17 cellular contexts compared by ENCODE assay signal in the genomic region with DNA sequence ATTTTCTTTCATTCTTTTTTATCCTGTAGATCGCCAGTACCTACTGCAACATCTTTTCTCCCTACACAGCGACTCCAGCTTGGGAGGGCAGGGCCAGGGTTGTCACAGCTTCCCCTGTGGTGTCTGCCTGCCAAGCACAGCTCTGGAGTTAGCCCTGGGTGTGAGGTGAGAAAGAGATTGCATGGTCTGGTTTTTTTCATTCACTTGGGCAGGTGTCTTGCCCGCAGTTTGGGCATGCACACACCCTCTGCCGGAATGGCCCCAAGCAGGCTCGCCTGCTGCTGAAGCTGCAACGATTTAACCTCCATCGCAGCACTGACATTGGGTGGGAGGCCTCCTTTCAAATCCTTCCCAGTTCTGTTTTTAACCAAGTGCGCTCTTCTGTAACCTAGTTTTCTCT.
"Had no signal": no experiment of that assay in that cellular context is flagged by ENCODE, and none has a peak within 500 bp of the region (broad histone marks: within the 10 kb centered on the region; RNA-seq: fewer than 3 reads in every experiment).

No MANE protein-coding gene starts in this region.

- H3K27ac Mint-ChIP-seq: natural killer cell treated with Interleukin-12 subunit alpha and Interleukin-12 subunit beta and Interleukin-15 and Interleukin-18, amount 100 ng/mL, for 72 hours; neural progenitor cell; stimulated activated effector memory CD8-positive, alpha-beta T cell treated with anti-CD3 and anti-CD28 coated beads, Interleukin-12 subunit alpha, Interleukin-12 subunit beta, amount 100 ng/mL, for 72 hours; stimulated activated naive CD8-positive, alpha-beta T cell treated with anti-CD3 and anti-CD28 coated beads, Interleukin-15, Interleukin-2, amounts not matched to agents 100 ng/mL and 50 ng/mL, for 24 hours had no signal

- H3K27me3 ChIP-seq: hepatocyte, neural progenitor cell, ovary, right lobe of liver, tibial nerve had no signal

- H3K36me3 ChIP-seq: neural progenitor cell, ovary had no signal

- DNase-seq: central memory CD4-positive, alpha-beta T cell; cortex of kidney; effector memory CD4-positive, alpha-beta T cell; kidney; left colon; midbrain; ovary; right lobe of liver; stimulated activated CD4-positive, alpha-beta T cell treated with anti-CD3 and anti-CD28 coated beads, Interleukin-4, amount 100 ng/mL, for 1 hour; stimulated activated CD8-positive, alpha-beta memory T cell treated with anti-CD3 and anti-CD28 coated beads, Interleukin-4, amount 100 ng/mL, for 48 hours had no signal

- H3K4me1 ChIP-seq: right lobe of liver had no signal

- H3K9me3 Mint-ChIP-seq: natural killer cell treated with Interleukin-12 subunit alpha and Interleukin-12 subunit beta and Interleukin-15 and Interleukin-18, amount 100 ng/mL, for 72 hours; neural progenitor cell; stimulated activated effector memory CD8-positive, alpha-beta T cell treated with anti-CD3 and anti-CD28 coated beads, Interleukin-12 subunit alpha, Interleukin-12 subunit beta, amount 100 ng/mL, for 72 hours; stimulated activated naive CD8-positive, alpha-beta T cell treated with anti-CD3 and anti-CD28 coated beads, Interleukin-15, Interleukin-2, amounts not matched to agents 100 ng/mL and 50 ng/mL, for 24 hours had no signal

- H3K4me3 Mint-ChIP-seq: natural killer cell treated with Interleukin-12 subunit alpha and Interleukin-12 subunit beta and Interleukin-15 and Interleukin-18, amount 100 ng/mL, for 72 hours; neural progenitor cell; stimulated activated effector memory CD8-positive, alpha-beta T cell treated with anti-CD3 and anti-CD28 coated beads, Interleukin-12 subunit alpha, Interleukin-12 subunit beta, amount 100 ng/mL, for 72 hours; stimulated activated naive CD8-positive, alpha-beta T cell treated with anti-CD3 and anti-CD28 coated beads, Interleukin-15, Interleukin-2, amounts not matched to agents 100 ng/mL and 50 ng/mL, for 24 hours had no signal

- H3K9me3 ChIP-seq: ovary, right lobe of liver, tibial nerve had no signal

- H3K4me3 ChIP-seq: hepatocyte, neural progenitor cell, ovary, right lobe of liver, tibial nerve had no signal

- H3K27me3 Mint-ChIP-seq: natural killer cell treated with Interleukin-12 subunit alpha and Interleukin-12 subunit beta and Interleukin-15 and Interleukin-18, amount 100 ng/mL, for 72 hours; stimulated activated naive CD8-positive, alpha-beta T cell treated with anti-CD3 and anti-CD28 coated beads, Interleukin-15, Interleukin-2, amounts not matched to agents 100 ng/mL and 50 ng/mL, for 24 hours had no signal

- H3K4me1 Mint-ChIP-seq: stimulated activated effector memory CD8-positive, alpha-beta T cell treated with anti-CD3 and anti-CD28 coated beads, Interleukin-12 subunit alpha, Interleukin-12 subunit beta, amount 100 ng/mL, for 72 hours had no signal

- H3K27ac ChIP-seq: hepatocyte, neural progenitor cell, ovary, right lobe of liver, tibial nerve had no signal

- ATAC-seq: esophagus mucosa; left colon; right lobe of liver; stimulated activated effector memory CD8-positive, alpha-beta T cell treated with anti-CD3 and anti-CD28 coated beads, Interleukin-12 subunit alpha, Interleukin-12 subunit beta, amount 100 ng/mL, for 72 hours had no signal
